ENCODE assay signal across 30 cellular contexts in genomic region chr1:18861082-18861481, GRCh38. TPM values are rescaled to one million over a fixed set of nuclear protein-coding genes. Genes with fewer than 3 reads are reported as not detected.
"Had no signal": no experiment of that assay in that cellular context is flagged by ENCODE, and none has a peak within 500 bp of the region (broad histone marks: within the 10 kb centered on the region; RNA-seq: fewer than 3 reads in every experiment).

No MANE protein-coding gene starts in this region.

- ATAC-seq: esophagus mucosa; heart left ventricle; left colon; mucosa of descending colon; naive thymus-derived CD8-positive, alpha-beta T cell; sciatic nerve; stimulated activated memory B cell treated with anti-CD40 and anti-IgM and Interleukin-4, amounts not matched to agents 10 μg/mL and 1 μg/mL and 100 μg/mL, for 72 hours had no signal

- H3K36me3 ChIP-seq: heart left ventricle, neutrophil, spleen, tibial artery, upper lobe of left lung, uterus had no signal

- FAIRE-seq: frontal cortex had no signal

- H3K4me3 ChIP-seq: heart left ventricle, mucosa of descending colon, spleen, tibial artery, upper lobe of left lung, uterus had no signal

- H3K27me3 ChIP-seq: upper lobe of left lung, uterus had no signal

- H3K27ac ChIP-seq: heart left ventricle, neutrophil, spleen, tibial artery, upper lobe of left lung, uterus had no signal

- H3K4me1 ChIP-seq: heart left ventricle, tibial artery, upper lobe of left lung, uterus had no signal

- DNase-seq: effector CD8-positive, alpha-beta T cell; heart left ventricle; hippocampal formation; left colon; mammary epithelial cell; mucosa of descending colon; naive thymus-derived CD8-positive, alpha-beta T cell; spleen; stimulated activated CD4-positive, alpha-beta T cell treated with anti-CD3 and anti-CD28 coated beads, Interleukin-15, amount 100 ng/mL, for 24 hours; stimulated activated CD4-positive, alpha-beta T cell treated with anti-CD3 and anti-CD28 coated beads, Interleukin-1b, Interleukin-23, amount 100 ng/mL, for 48 hours; stimulated activated CD4-positive, alpha-beta T cell treated with anti-CD3 and anti-CD28 coated beads, Interleukin-4, amount 100 ng/mL, for 24 hours; tibial artery; uterus had no signal

- H3K9me3 ChIP-seq: heart left ventricle, mucosa of descending colon, neutrophil, spleen, tibial artery, upper lobe of left lung, uterus had no signal

RNA-seq across cellular contexts. Expression of gene TAS1R2, which starts 1.6 kb away (rescaled TPM):
- total RNA-seq: dermis microvascular lymphatic vessel endothelial cell; esophagus mucosa; fibroblast of lung; frontal cortex; glomerular endothelial cell; heart left ventricle; kidney epithelial cell; left colon; liver; mesenteric fat pad; mucosa of descending colon; naive thymus-derived CD8-positive, alpha-beta T cell; osteocyte; pulmonary artery endothelial cell; sciatic nerve; skeletal muscle tissue; spleen; temporal lobe; upper lobe of left lung had no signal
- polyA plus RNA-seq: fibroblast of lung; heart left ventricle; liver; mammary epithelial cell; naive thymus-derived CD8-positive, alpha-beta T cell; neural cell; spleen had no signal
